17 cellular contexts compared by ENCODE assay signal in the genomic region with DNA sequence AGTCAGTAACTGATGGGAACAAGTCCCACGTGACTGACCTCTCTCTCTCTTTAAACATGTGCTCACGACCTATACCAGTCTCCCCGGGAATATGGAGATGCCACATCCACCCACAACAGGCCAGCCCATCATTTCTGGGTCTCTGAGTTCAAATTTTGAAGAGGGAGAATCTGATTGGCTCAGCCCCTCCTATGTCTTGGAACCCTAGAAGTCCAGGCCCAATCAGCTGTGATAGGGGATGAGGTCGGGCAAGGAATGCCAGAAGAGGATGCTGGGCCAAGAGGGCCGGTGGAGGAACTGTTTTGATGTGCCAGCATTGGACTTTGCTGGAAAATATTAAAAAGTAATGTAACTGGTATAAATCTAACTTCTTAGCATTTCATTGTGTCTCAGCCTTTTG.
DNase-seq lines count a peak whose midpoint lies in the region; ATAC-seq, FAIRE-seq and TF ChIP-seq lines count a peak whose summit lies in the region.
"Had no signal": no experiment of that assay in that cellular context is flagged by ENCODE, and none has a peak within 500 bp of the region (broad histone marks: within the 10 kb centered on the region; RNA-seq: fewer than 3 reads in every experiment).

No MANE protein-coding gene starts in this region.

- H3K4me3 ChIP-seq in HepG2 (replicated peaks in 1 of 3; ENCODE audit: insufficient read depth in 1 of 3, low read depth in 2 of 3, low read length in 3 of 3) (no peak overlapping the region), right lobe of liver (no peak overlapping the region), fibroblast of mammary gland (ENCODE audit: control insufficient read depth, low read depth, low read length) (no peak overlapping the region), MG63 (no peak overlapping the region)
- H3K4me3 ChIP-seq: GM12878 had no signal

- CTCF ChIA-PET in HepG2 (lab: Yijun Ruan, JAX; ENCODE audit: low intra/inter-chr PET ratio, low total read pairs): no interaction called here

- H3K36me3 ChIP-seq in HepG2 (replicated peaks in 1 of 2; ENCODE audit: control insufficient read depth in 1 of 2, insufficient read depth in 2 of 2, low read length in 2 of 2) (no peaks in the 10 kb centered on the region), right lobe of liver (no peaks in the 10 kb centered on the region), MG63 (no peaks in the 10 kb centered on the region)
- H3K36me3 ChIP-seq: BE2C had no signal

- TF ChIP-seq EP300 in HepG2 (IDR thresholded peaks at IDR 0.05; ENCODE audit: low read depth in 2 of 2, low read length in 2 of 2) (no peak), HepG2 (CRISPR knock-in tag; IDR thresholded peaks at IDR 0.05; ENCODE audit: borderline replicate concordance) (no peak)

- intact Hi-C loops in HepG2 (cut with micrococcal nuclease; ENCODE audit: unreplicated experiment): no loop called here
- intact Hi-C loops in right lobe of liver (cut with DNase I): no loop called here

- H3K4me1 ChIP-seq in HepG2 (ENCODE audit: insufficient read depth, low read length) (peaks cover 70% of the 10 kb centered on the region), right lobe of liver (peaks cover 0 to 27% (median 14%) of the 10 kb centered on the region in 4 donors)

- in situ Hi-C loops in HepG2 (cut with HindIII; ENCODE audit: extremely low pct_ligation_motif_present, low pct_unique_long_range_greater_than_20kb): no loop called here

- POLR2A ChIA-PET in HepG2 (lab: Yijun Ruan, JAX): no interaction called here

- no peak overlapping the region for H2AFZ ChIP-seq in HepG2 (ENCODE audit: low read length)

- H3K27ac ChIP-seq in HepG2 (ENCODE audit: extremely low read length, insufficient read depth, low read length) (no peak overlapping the region), right lobe of liver (no peak overlapping the region)

- ATAC-seq in HepG2: no peak
- ATAC-seq in right lobe of liver: no peak
- no peak for ATAC-seq in HG03432 (IDR thresholded peaks at IDR 0.05; ENCODE audit: unreplicated experiment)
- no peak for ATAC-seq in GM19467 (IDR thresholded peaks at IDR 0.05; ENCODE audit: unreplicated experiment)
- ATAC-seq: GM12878 had no signal

- no peak overlapping the region for H3K9ac ChIP-seq in HepG2 (ENCODE audit: insufficient read depth, low read depth, low read length)

- no peaks in the 10 kb centered on the region for H3K79me2 ChIP-seq in HepG2 (ENCODE audit: insufficient read depth, low read length)

- H3K27me3 ChIP-seq in HepG2 (ENCODE audit: control insufficient read depth in 1 of 2, insufficient read depth in 2 of 2, low read length in 2 of 2) (peaks cover 0 to 8% of the 10 kb centered on the region in 2 experiments; a peak in 2 of 5 replicates), right lobe of liver (no peaks in the 10 kb centered on the region), MG63 (no peaks in the 10 kb centered on the region)
- H3K27me3 ChIP-seq: BE2C had no signal

- TF ChIP-seq CTCF in HepG2 (CRISPR knock-in tag; IDR thresholded peaks at IDR 0.05) (no peak), right lobe of liver (IDR thresholded peaks at IDR 0.05) (no peak), fibroblast of mammary gland (conservative IDR thresholded peaks at IDR 0.05; ENCODE audit: control insufficient read depth, insufficient read depth, low read depth, low read length) (no peak)

- DNase-seq in HepG2 (ENCODE audit: low spot score): no peak
- DNase-seq in right lobe of liver: no peak
- DNase-seq in LHCN-M2 (ENCODE audit: low read depth): peak; percentile 19
- peak; percentile 8 for DNase-seq in fibroblast of mammary gland (ENCODE audit: low read depth)
- no peak for DNase-seq in MG63
- DNase-seq: ACHN; BE2C; CD4-positive, alpha-beta memory T cell; DMS153; DND-41; EL; H9 had no signal

- H3K9me3 ChIP-seq in HepG2 (ENCODE audit: low read length): no peaks in the 10 kb centered on the region
- H3K9me3 ChIP-seq in right lobe of liver: no peaks in the 10 kb centered on the region
- H3K9me3 ChIP-seq in MG63: no peaks in the 10 kb centered on the region
- H3K9me3 ChIP-seq: BE2C had no signal

- TF ChIP-seq POLR2A in HepG2 (IDR thresholded peaks at IDR 0.05; ENCODE audit: insufficient read depth in 1 of 2, low read depth in 2 of 2, low read length in 2 of 2): no peak
- TF ChIP-seq POLR2A in right lobe of liver (IDR thresholded peaks at IDR 0.05): no peak

- no peak for FAIRE-seq in HepG2 (lab: Jason Lieb, UNC)
- FAIRE-seq: A204.1, GM12878, H1 had no signal

- WGBS in HepG2 (ENCODE audit: low lambda C conversion rate): 52% methylated on average over 5 of the region's 5 CpGs
- 68% methylated on average over 5 of the region's 5 CpGs for WGBS in right lobe of liver (ENCODE audit: insufficient coverage, low coverage, low lambda C conversion rate, missing lambda C conversion rate)

- H4K20me1 ChIP-seq in HepG2 (ENCODE audit: insufficient read depth, low read length): no peaks in the 10 kb centered on the region

- H3K4me2 ChIP-seq in HepG2 (ENCODE audit: low read depth, low read length): no peak overlapping the region

- TF ChIP-seq RAD21 in HepG2 (CRISPR knock-in tag; IDR thresholded peaks at IDR 0.05): no peak

- BruUV-seq in HepG2 (replicated peaks; lab: Mats Ljungman, UMichigan): no TSS peak

TF ChIP-seq in HepG2, 621 proteins besides CTCF, POLR2A, EP300 and RAD21:
- TF ChIP-seq, protein P1, sequence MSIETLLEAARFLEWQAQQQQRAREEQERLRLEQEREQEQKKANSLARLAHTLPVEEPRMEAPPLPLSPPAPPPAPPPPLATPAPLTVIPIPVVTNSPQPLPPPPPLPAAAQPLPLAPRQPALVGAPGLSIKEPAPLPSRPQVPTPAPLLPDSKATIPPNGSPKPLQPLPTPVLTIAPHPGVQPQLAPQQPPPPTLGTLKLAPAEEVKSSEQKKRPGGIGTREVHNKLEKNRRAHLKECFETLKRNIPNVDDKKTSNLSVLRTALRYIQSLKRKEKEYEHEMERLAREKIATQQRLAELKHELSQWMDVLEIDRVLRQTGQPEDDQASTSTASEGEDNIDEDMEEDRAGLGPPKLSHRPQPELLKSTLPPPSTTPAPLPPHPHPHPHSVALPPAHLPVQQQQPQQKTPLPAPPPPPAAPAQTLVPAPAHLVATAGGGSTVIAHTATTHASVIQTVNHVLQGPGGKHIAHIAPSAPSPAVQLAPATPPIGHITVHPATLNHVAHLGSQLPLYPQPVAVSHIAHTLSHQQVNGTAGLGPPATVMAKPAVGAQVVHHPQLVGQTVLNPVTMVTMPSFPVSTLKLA (IDR thresholded peaks at IDR 0.05): peak; percentile 53
- TF ChIP-seq ATF7 (IDR thresholded peaks at IDR 0.05) (no peak), ATF7 (CRISPR knock-in tag; IDR thresholded peaks at IDR 0.05) (no peak), ZNF432 (CRISPR knock-in tag; IDR thresholded peaks at IDR 0.05; ENCODE audit: borderline replicate concordance) (no peak)

Comparison
In these comparisons a context has a peak if more than half of its experiments do, and no peak if none do; other contexts are left out.
1. DNase-seq: peak in LHCN-M2 (single experiment) and fibroblast of mammary gland (single experiment); none in HepG2 (single experiment), right lobe of liver (0 of 3) and MG63 (single experiment).